Comparison of ENCODE assay signal across 21 cellular contexts in genomic region chr1:196462101-196462500, GRCh38.
DNase-seq lines count a peak whose midpoint lies in the region; ATAC-seq, FAIRE-seq and TF ChIP-seq lines count a peak whose summit lies in the region.
"Had no signal": no experiment of that assay in that cellular context is flagged by ENCODE, and none has a peak within 500 bp of the region (broad histone marks: within the 10 kb centered on the region; RNA-seq: fewer than 3 reads in every experiment).

No MANE protein-coding gene starts in this region.

- H2AFZ ChIP-seq in IMR-90 (replicated peaks; ENCODE audit: low read length, poor library complexity) (no peak overlapping the region), SU-DHL-6 (ENCODE audit: low read depth, low read length, severe bottlenecking) (peak overlapping the region; percentile 11)

- no peaks in the 10 kb centered on the region for H3K36me3 ChIP-seq in IMR-90 (ENCODE audit: control insufficient read depth, insufficient read depth, low read length)
- no peaks in the 10 kb centered on the region for H3K36me3 ChIP-seq in SU-DHL-6 (ENCODE audit: low read length)
- no peaks in the 10 kb centered on the region for H3K36me3 ChIP-seq in bronchial epithelial cell (ENCODE audit: control insufficient read depth, insufficient read depth, low read length)
- H3K36me3 ChIP-seq in CD4-positive, alpha-beta memory T cell (ENCODE audit: insufficient read depth, low read length), result no peaks in the 10 kb centered on the region
- H3K36me3 ChIP-seq: BLaER1 treated with 17β-estradiol and CSF1 and Interleukin-3, amounts not matched to agents 10 nM and 100 nM had no signal

- H3K4me1 ChIP-seq in IMR-90 (ENCODE audit: control insufficient read depth, insufficient read depth, low read length), result peaks cover 5% of the 10 kb centered on the region
- H3K4me1 ChIP-seq in CD4-positive, alpha-beta memory T cell (ENCODE audit: insufficient read depth, low read length), result no peaks in the 10 kb centered on the region
- H3K4me1 ChIP-seq: BLaER1 treated with 17β-estradiol and CSF1 and Interleukin-3, amounts not matched to agents 10 nM and 100 nM had no signal

- DNase-seq in IMR-90, result peak; percentile 2
- DNase-seq in bronchial epithelial cell (ENCODE audit: low read depth), result peak; percentile 11
- peak; percentile 57 for DNase-seq in iris pigment epithelial cell (ENCODE audit: low read depth)
- DNase-seq in GM10248 (ENCODE audit: extremely low spot score), result no peak
- no peak for DNase-seq in CD4-positive, alpha-beta memory T cell
- DNase-seq in NOMO-1 treated with DMSO at 0.1 percent for 48 hours (lab: John Stamatoyannopoulos, UW; ENCODE audit: unreplicated experiment), result no peak
- DNase-seq: CD8-positive, alpha-beta memory T cell; H7; MV-4-11; NCI-H1694 treated with DMSO at 0.1 percent for 48 hours; NCI-H510A treated with DMSO at 0.1 percent for 48 hours; NCI-H774; PC-3; RPMI8226; SHP77 treated with DMSO at 0.1 percent for 48 hours; SK-N-SH had no signal

- H3K9ac ChIP-seq in IMR-90 (ENCODE audit: low read depth, low read length), result no peak overlapping the region
- H3K9ac ChIP-seq in SU-DHL-6 (ENCODE audit: low read length), result no peak overlapping the region
- H3K9ac ChIP-seq: BLaER1 treated with 17β-estradiol and CSF1 and Interleukin-3, amounts not matched to agents 10 nM and 100 nM; SK-N-SH had no signal

- no peaks in the 10 kb centered on the region for H3K9me2 ChIP-seq in SU-DHL-6 (replicated peaks; ENCODE audit: insufficient read depth, low read length)
- H3K9me2 ChIP-seq: SK-N-SH had no signal

- H2AK5ac ChIP-seq in IMR-90 (ENCODE audit: low read depth, low read length), result no peak overlapping the region

- H2BK5ac ChIP-seq in IMR-90 (ENCODE audit: low read depth, low read length, poor library complexity, severe bottlenecking), result no peak overlapping the region

- H3K14ac ChIP-seq in IMR-90 (replicated peaks; ENCODE audit: low read depth, low read length), result no peak overlapping the region

- H3K4ac ChIP-seq in IMR-90 (ENCODE audit: low read depth, low read length), result no peak overlapping the region

- H3K4me3 Mint-ChIP-seq in CD4-positive, alpha-beta memory T cell, result no peak overlapping the region
- H3K4me3 Mint-ChIP-seq: CD8-positive, alpha-beta memory T cell; IgD-negative memory B cell had no signal

- H3K27ac Mint-ChIP-seq in CD4-positive, alpha-beta memory T cell, result no peak overlapping the region
- H3K27ac Mint-ChIP-seq: CD8-positive, alpha-beta memory T cell; IgD-negative memory B cell had no signal

- no peak for TF ChIP-seq RAD21 in IMR-90 (IDR thresholded peaks at IDR 0.05; ENCODE audit: low read length)

- no peak for TF ChIP-seq POLR2A in IMR-90 (IDR thresholded peaks at IDR 0.05; ENCODE audit: low read depth, low read length)

- H2BK15ac ChIP-seq in IMR-90 (ENCODE audit: low read depth, low read length), result no peak overlapping the region

- POLR2A ChIA-PET in IMR-90 (lab: Charles Lee; ENCODE audit: unreplicated experiment), result no interaction called here
- POLR2A ChIA-PET in GM10248 (lab: Yijun Ruan, JAX), result no interaction called here
- POLR2A ChIA-PET in CD4-positive, alpha-beta memory T cell (lab: Charles Lee; ENCODE audit: partially characterized antibody), result no interaction called here

- ATAC-seq in IMR-90 (ENCODE audit: low read depth), result no peak
- no peak for ATAC-seq in esophagus mucosa
- ATAC-seq: PC-3 had no signal

- no peaks in the 10 kb centered on the region for H3F3A ChIP-seq in SU-DHL-6 (ENCODE audit: insufficient read depth)

- H3K79me1 ChIP-seq in IMR-90 (ENCODE audit: low read depth in 1 of 2, low read length in 2 of 2), result no peaks in the 10 kb centered on the region

- H3K4me1 Mint-ChIP-seq in CD4-positive, alpha-beta memory T cell, result no peaks in the 10 kb centered on the region
- H3K4me1 Mint-ChIP-seq: CD8-positive, alpha-beta memory T cell; IgD-negative memory B cell had no signal

- no peak overlapping the region for H3K4me3 ChIP-seq in IMR-90 (ENCODE audit: insufficient read depth, low read depth, low read length)
- no peak overlapping the region for H3K4me3 ChIP-seq in SU-DHL-6 (ENCODE audit: insufficient read depth, low read length, poor library complexity, severe bottlenecking)
- no peak overlapping the region for H3K4me3 ChIP-seq in bronchial epithelial cell (ENCODE audit: low read depth, low read length)
- no peak overlapping the region for H3K4me3 ChIP-seq in CD4-positive, alpha-beta memory T cell (ENCODE audit: low read length in 2 of 2)
- H3K4me3 ChIP-seq: BLaER1 treated with 17β-estradiol and CSF1 and Interleukin-3, amounts not matched to agents 10 nM and 100 nM had no signal

- H4K5ac ChIP-seq in IMR-90 (ENCODE audit: low read depth, low read length), result no peak overlapping the region

- H2AK9ac ChIP-seq in IMR-90 (replicated peaks; ENCODE audit: low read depth, low read length, poor library complexity), result no peak overlapping the region

- 100% methylated on average over 1 of the region's 2 CpGs; no CpG with 5 or more reads in 1 of the 2 experiments for WGBS in IMR-90 (ENCODE audit: extremely low coverage in 2 of 2, insufficient read length in 1 of 2), 2 experiments

- dilution Hi-C loops in IMR-90 (cut with HindIII; ENCODE audit: low sequenced_read_pairs, unreplicated experiment), result no loop called here

- no peak overlapping the region for H3K27ac ChIP-seq in IMR-90 (ENCODE audit: insufficient read depth, low read length)
- H3K27ac ChIP-seq in SU-DHL-6 (ENCODE audit: low read depth, low read length), result no peak overlapping the region
- no peak overlapping the region for H3K27ac ChIP-seq in CD4-positive, alpha-beta memory T cell (ENCODE audit: low read depth, low read length)
- H3K27ac ChIP-seq: BLaER1 treated with 17β-estradiol and CSF1 and Interleukin-3, amounts not matched to agents 10 nM and 100 nM; HL-60 had no signal

- H3K79me2 ChIP-seq in SU-DHL-6 (ENCODE audit: insufficient read depth, low read length), result no peaks in the 10 kb centered on the region

- no peaks in the 10 kb centered on the region for H3K9me1 ChIP-seq in IMR-90 (ENCODE audit: insufficient read depth, low read length)

- H3K27me3 ChIP-seq in IMR-90 (ENCODE audit: control insufficient read depth, insufficient read depth, low read length) (no peaks in the 10 kb centered on the region), SU-DHL-6 (ENCODE audit: low read length) (no peaks in the 10 kb centered on the region), bronchial epithelial cell (ENCODE audit: control insufficient read depth, insufficient read depth, low read length) (no peaks in the 10 kb centered on the region)
- no peaks in the 10 kb centered on the region for H3K27me3 ChIP-seq in CD4-positive, alpha-beta memory T cell (ENCODE audit: insufficient read depth, low read length)
- H3K27me3 ChIP-seq: BLaER1 treated with 17β-estradiol and CSF1 and Interleukin-3, amounts not matched to agents 10 nM and 100 nM had no signal

- CTCF ChIA-PET in IMR-90 (lab: Yijun Ruan, JAX), result no interaction called here
- CTCF ChIA-PET in GM10248 (lab: Yijun Ruan, JAX), result no interaction called here
- CTCF ChIA-PET in CD4-positive, alpha-beta memory T cell (lab: Charles Lee; ENCODE audit: partially characterized antibody), result interaction anchor here (0.6 kb wide), 1 partner anchor 57 kb away, joined by 3 read pairs; no protein-coding TSS in a partner anchor

- H3K27me3 Mint-ChIP-seq in CD4-positive, alpha-beta memory T cell, result no peaks in the 10 kb centered on the region
- H3K27me3 Mint-ChIP-seq: CD8-positive, alpha-beta memory T cell; IgD-negative memory B cell had no signal

- no peak overlapping the region for H3K4me2 ChIP-seq in IMR-90 (ENCODE audit: low read depth, low read length)
- H3K4me2 ChIP-seq in SU-DHL-6 (ENCODE audit: low read depth, low read length, poor library complexity, severe bottlenecking), result no peak overlapping the region
- H3K4me2 ChIP-seq: BLaER1 treated with 17β-estradiol and CSF1 and Interleukin-3, amounts not matched to agents 10 nM and 100 nM; SK-N-SH had no signal

- H2BK120ac ChIP-seq in IMR-90 (ENCODE audit: low read depth, low read length), result no peak overlapping the region

- H3K23ac ChIP-seq in IMR-90 (ENCODE audit: low read depth, low read length), result no peak overlapping the region

- intact Hi-C loops in IMR-90 (cut with micrococcal nuclease), result no loop called here
- intact Hi-C loops in CD4-positive, alpha-beta memory T cell (cut with micrococcal nuclease), result no loop called here

- H4K8ac ChIP-seq in IMR-90 (ENCODE audit: low read depth in 2 of 2, low read length in 2 of 2), result no peak overlapping the region

- TF ChIP-seq CTCF in IMR-90 (conservative IDR thresholded peaks at IDR 0.05; ENCODE audit: low read depth, low read length) (no peak), SU-DHL-6 (IDR thresholded peaks at IDR 0.05; ENCODE audit: insufficient read depth, low read length, poor library complexity, severe bottlenecking) (no peak), bronchial epithelial cell (IDR thresholded peaks at IDR 0.05; ENCODE audit: insufficient read depth, low read length, severe bottlenecking) (no peak), GM10248 (IDR thresholded peaks at IDR 0.05; ENCODE audit: control extremely low read depth, extremely low read depth, low read depth, missing control alignments) (no peak)

- H3K18ac ChIP-seq in IMR-90 (ENCODE audit: low read depth, low read length), result no peak overlapping the region

- H3K56ac ChIP-seq in IMR-90 (ENCODE audit: extremely low read depth, insufficient read depth, low read length), result no peak overlapping the region

- FAIRE-seq in bronchial epithelial cell (lab: Jason Lieb, UNC), result no peak

- H3K9me3 Mint-ChIP-seq in CD4-positive, alpha-beta memory T cell, result no peaks in the 10 kb centered on the region

- no peak overlapping the region for H2BK20ac ChIP-seq in IMR-90 (ENCODE audit: low read depth, low read length)

- no TSS peak for BruUV-seq in IMR-90 (replicated peaks; lab: Mats Ljungman, UMichigan)

- no peaks in the 10 kb centered on the region for H3K9me3 ChIP-seq in IMR-90 (ENCODE audit: control insufficient read depth, insufficient read depth, low read length)
- H3K9me3 ChIP-seq in SU-DHL-6 (ENCODE audit: insufficient read depth, low read length), result no peaks in the 10 kb centered on the region
- no peaks in the 10 kb centered on the region for H3K9me3 ChIP-seq in CD4-positive, alpha-beta memory T cell (ENCODE audit: control insufficient read depth in 1 of 2, low read length in 2 of 2)
- H3K9me3 ChIP-seq: BLaER1 treated with 17β-estradiol and CSF1 and Interleukin-3, amounts not matched to agents 10 nM and 100 nM; SK-N-SH had no signal

- H4K20me1 ChIP-seq in IMR-90 (ENCODE audit: insufficient read depth, low read length) (no peaks in the 10 kb centered on the region), SU-DHL-6 (ENCODE audit: low read depth, low read length) (no peaks in the 10 kb centered on the region)
- H4K20me1 ChIP-seq: BLaER1 treated with 17β-estradiol and CSF1 and Interleukin-3, amounts not matched to agents 10 nM and 100 nM had no signal

- H4K91ac ChIP-seq in IMR-90 (ENCODE audit: insufficient read depth, low read depth, low read length), result no peak overlapping the region

- no peaks in the 10 kb centered on the region for H3K36me3 Mint-ChIP-seq in CD4-positive, alpha-beta memory T cell
- H3K36me3 Mint-ChIP-seq: CD8-positive, alpha-beta memory T cell; IgD-negative memory B cell had no signal

- in situ Hi-C loops in IMR-90 (cut with MboI; ENCODE audit: low sequenced_read_pairs), result no loop called here

TF ChIP-seq in IMR-90, 13 proteins besides CTCF, POLR2A, EP300 and RAD21:
- TF ChIP-seq MAFK (IDR thresholded peaks at IDR 0.05; ENCODE audit: low read depth, low read length) (no peak), CEBPB (IDR thresholded peaks at IDR 0.05; ENCODE audit: low read depth, low read length) (peak; percentile 80)

Comparison
In these comparisons a context has a peak if more than half of its experiments do, and no peak if none do; other contexts are left out.
1. DNase-seq: peak in IMR-90 (single experiment), bronchial epithelial cell (single experiment) and iris pigment epithelial cell (single experiment); none in GM10248 (single experiment), CD4-positive, alpha-beta memory T cell (0 of 5) and NOMO-1 treated with DMSO at 0.1 percent for 48 hours (single experiment).